Comparison of ENCODE assay signal across 1 cellular context in genomic region chr4:2763511-2763967, GRCh38.
TF ChIP-seq lines count a peak whose summit lies in the region.

No MANE protein-coding gene starts in this region.

TF ChIP-seq in H1, 55 proteins besides CTCF, POLR2A, EP300 and RAD21 (continued from another document):
- TF ChIP-seq HDAC2 (IDR thresholded peaks at IDR 0.05; ENCODE audit: borderline replicate concordance in 1 of 2, low read depth in 2 of 2, low read length in 2 of 2) (no peak), SIRT6 (IDR thresholded peaks at IDR 0.05; ENCODE audit: low read length) (no peak), YY1 (IDR thresholded peaks at IDR 0.05; ENCODE audit: low read depth, low read length) (no peak), SIX5 (IDR thresholded peaks at IDR 0.05; ENCODE audit: low read depth, low read length) (no peak), SRF (IDR thresholded peaks at IDR 0.05; ENCODE audit: low read depth, low read length) (no peak), CBX5 (IDR thresholded peaks at IDR 0.05; ENCODE audit: low read depth, low read length) (no peak), CREB1 (IDR thresholded peaks at IDR 0.05) (no peak), MAX (IDR thresholded peaks at IDR 0.05) (no peak), POU5F1 (IDR thresholded peaks at IDR 0.05; ENCODE audit: low read depth, low read length) (no peak), KDM4A (IDR thresholded peaks at IDR 0.05; ENCODE audit: low read depth, low read length, severe bottlenecking) (no peak), TAF1 (IDR thresholded peaks at IDR 0.05; ENCODE audit: low read depth, low read length) (no peak)
